3 cellular contexts compared by ENCODE assay signal in the genomic region with DNA sequence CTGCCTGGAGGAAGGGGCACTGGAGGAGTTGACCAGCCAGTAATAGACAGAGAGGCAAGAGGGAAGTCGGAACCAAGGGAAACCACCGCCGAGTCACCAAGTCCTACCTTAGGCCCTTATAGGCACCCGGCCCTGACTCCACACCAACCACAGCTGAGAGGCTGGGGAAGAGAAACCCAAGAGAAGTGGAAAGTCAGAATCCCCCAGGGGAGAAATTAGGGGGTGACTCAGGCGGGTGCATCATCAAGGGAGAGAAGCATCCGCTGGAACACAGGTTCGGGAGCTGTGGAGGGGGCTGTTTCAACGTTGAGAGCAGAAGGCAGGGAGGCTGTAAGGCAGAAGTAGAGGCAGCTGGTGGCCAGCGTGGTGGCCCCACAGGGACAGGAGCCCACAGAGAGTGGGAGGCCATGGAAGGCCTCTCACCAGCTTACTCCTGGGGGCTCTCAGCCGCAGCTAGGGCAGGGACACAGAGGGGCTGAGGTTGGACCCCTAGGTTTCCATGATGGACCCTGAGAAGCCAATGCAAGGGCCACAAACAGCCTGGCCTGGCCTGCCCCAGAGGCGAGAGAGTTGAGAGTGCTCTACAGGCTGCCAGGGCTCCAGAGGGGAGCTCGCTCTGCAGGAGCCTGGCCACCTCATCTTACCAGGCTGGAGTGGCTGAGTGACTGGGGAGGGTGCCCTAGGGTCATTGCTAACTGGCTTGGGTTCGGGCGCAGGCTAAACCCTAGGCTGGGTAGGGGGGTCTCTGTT.
TF ChIP-seq lines count a peak whose summit lies in the region.

No MANE protein-coding gene starts in this region.

TF ChIP-seq in SK-N-SH, 30 proteins besides CTCF, POLR2A, EP300 and RAD21 (continued from another document):
- TF ChIP-seq, protein P1, sequence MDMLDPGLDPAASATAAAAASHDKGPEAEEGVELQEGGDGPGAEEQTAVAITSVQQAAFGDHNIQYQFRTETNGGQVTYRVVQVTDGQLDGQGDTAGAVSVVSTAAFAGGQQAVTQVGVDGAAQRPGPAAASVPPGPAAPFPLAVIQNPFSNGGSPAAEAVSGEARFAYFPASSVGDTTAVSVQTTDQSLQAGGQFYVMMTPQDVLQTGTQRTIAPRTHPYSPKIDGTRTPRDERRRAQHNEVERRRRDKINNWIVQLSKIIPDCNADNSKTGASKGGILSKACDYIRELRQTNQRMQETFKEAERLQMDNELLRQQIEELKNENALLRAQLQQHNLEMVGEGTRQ (IDR thresholded peaks at IDR 0.05; ENCODE audit: borderline replicate concordance, low read depth, low read length): no peak
- TF ChIP-seq NFIC (IDR thresholded peaks at IDR 0.05; ENCODE audit: borderline replicate concordance): no peak
- TF ChIP-seq, protein P2, sequence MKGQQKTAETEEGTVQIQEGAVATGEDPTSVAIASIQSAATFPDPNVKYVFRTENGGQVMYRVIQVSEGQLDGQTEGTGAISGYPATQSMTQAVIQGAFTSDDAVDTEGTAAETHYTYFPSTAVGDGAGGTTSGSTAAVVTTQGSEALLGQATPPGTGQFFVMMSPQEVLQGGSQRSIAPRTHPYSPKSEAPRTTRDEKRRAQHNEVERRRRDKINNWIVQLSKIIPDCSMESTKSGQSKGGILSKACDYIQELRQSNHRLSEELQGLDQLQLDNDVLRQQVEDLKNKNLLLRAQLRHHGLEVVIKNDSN (IDR thresholded peaks at IDR 0.05; ENCODE audit: borderline replicate concordance, low read depth): no peak
- no peak for TF ChIP-seq GATA2 (CRISPR knock-in tag; IDR thresholded peaks at IDR 0.05)
- TF ChIP-seq TEAD4 (IDR thresholded peaks at IDR 0.05; ENCODE audit: borderline replicate concordance, insufficient read depth): no peak

TF ChIP-seq in SK-N-SH treated with all-trans-retinoic acid at 6 μM for 48 hours, 23 proteins besides CTCF, POLR2A, EP300 and RAD21 (continued from another document):
- TF ChIP-seq, protein P3, sequence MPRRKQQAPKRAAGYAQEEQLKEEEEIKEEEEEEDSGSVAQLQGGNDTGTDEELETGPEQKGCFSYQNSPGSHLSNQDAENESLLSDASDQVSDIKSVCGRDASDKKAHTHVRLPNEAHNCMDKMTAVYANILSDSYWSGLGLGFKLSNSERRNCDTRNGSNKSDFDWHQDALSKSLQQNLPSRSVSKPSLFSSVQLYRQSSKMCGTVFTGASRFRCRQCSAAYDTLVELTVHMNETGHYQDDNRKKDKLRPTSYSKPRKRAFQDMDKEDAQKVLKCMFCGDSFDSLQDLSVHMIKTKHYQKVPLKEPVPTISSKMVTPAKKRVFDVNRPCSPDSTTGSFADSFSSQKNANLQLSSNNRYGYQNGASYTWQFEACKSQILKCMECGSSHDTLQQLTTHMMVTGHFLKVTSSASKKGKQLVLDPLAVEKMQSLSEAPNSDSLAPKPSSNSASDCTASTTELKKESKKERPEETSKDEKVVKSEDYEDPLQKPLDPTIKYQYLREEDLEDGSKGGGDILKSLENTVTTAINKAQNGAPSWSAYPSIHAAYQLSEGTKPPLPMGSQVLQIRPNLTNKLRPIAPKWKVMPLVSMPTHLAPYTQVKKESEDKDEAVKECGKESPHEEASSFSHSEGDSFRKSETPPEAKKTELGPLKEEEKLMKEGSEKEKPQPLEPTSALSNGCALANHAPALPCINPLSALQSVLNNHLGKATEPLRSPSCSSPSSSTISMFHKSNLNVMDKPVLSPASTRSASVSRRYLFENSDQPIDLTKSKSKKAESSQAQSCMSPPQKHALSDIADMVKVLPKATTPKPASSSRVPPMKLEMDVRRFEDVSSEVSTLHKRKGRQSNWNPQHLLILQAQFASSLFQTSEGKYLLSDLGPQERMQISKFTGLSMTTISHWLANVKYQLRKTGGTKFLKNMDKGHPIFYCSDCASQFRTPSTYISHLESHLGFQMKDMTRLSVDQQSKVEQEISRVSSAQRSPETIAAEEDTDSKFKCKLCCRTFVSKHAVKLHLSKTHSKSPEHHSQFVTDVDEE (CRISPR knock-in tag; IDR thresholded peaks at IDR 0.05): no peak
- TF ChIP-seq ZNF8 (CRISPR knock-in tag; IDR thresholded peaks at IDR 0.05) (no peak), OSR1 (CRISPR knock-in tag; IDR thresholded peaks at IDR 0.05) (no peak)
- TF ChIP-seq, protein P4, sequence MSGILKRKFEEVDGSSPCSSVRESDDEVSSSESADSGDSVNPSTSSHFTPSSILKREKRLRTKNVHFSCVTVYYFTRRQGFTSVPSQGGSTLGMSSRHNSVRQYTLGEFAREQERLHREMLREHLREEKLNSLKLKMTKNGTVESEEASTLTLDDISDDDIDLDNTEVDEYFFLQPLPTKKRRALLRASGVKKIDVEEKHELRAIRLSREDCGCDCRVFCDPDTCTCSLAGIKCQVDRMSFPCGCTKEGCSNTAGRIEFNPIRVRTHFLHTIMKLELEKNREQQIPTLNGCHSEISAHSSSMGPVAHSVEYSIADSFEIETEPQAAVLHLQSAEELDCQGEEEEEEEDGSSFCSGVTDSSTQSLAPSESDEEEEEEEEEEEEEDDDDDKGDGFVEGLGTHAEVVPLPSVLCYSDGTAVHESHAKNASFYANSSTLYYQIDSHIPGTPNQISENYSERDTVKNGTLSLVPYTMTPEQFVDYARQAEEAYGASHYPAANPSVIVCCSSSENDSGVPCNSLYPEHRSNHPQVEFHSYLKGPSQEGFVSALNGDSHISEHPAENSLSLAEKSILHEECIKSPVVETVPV (CRISPR knock-in tag; IDR thresholded peaks at IDR 0.05): no peak

TF ChIP-seq in HEK293, 187 proteins besides CTCF, POLR2A, EP300 and RAD21 (continued from another document and continues in another):
- TF ChIP-seq, protein P5, sequence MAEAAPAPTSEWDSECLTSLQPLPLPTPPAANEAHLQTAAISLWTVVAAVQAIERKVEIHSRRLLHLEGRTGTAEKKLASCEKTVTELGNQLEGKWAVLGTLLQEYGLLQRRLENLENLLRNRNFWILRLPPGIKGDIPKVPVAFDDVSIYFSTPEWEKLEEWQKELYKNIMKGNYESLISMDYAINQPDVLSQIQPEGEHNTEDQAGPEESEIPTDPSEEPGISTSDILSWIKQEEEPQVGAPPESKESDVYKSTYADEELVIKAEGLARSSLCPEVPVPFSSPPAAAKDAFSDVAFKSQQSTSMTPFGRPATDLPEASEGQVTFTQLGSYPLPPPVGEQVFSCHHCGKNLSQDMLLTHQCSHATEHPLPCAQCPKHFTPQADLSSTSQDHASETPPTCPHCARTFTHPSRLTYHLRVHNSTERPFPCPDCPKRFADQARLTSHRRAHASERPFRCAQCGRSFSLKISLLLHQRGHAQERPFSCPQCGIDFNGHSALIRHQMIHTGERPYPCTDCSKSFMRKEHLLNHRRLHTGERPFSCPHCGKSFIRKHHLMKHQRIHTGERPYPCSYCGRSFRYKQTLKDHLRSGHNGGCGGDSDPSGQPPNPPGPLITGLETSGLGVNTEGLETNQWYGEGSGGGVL (tag by site-specific recombination; IDR thresholded peaks at IDR 0.05): peak; percentile 23; the same call in 1 of the 2 replicates
- TF ChIP-seq, protein P6, sequence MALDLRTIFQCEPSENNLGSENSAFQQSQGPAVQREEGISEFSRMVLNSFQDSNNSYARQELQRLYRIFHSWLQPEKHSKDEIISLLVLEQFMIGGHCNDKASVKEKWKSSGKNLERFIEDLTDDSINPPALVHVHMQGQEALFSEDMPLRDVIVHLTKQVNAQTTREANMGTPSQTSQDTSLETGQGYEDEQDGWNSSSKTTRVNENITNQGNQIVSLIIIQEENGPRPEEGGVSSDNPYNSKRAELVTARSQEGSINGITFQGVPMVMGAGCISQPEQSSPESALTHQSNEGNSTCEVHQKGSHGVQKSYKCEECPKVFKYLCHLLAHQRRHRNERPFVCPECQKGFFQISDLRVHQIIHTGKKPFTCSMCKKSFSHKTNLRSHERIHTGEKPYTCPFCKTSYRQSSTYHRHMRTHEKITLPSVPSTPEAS (tag by site-specific recombination; IDR thresholded peaks at IDR 0.05): no peak
- TF ChIP-seq, protein P7, sequence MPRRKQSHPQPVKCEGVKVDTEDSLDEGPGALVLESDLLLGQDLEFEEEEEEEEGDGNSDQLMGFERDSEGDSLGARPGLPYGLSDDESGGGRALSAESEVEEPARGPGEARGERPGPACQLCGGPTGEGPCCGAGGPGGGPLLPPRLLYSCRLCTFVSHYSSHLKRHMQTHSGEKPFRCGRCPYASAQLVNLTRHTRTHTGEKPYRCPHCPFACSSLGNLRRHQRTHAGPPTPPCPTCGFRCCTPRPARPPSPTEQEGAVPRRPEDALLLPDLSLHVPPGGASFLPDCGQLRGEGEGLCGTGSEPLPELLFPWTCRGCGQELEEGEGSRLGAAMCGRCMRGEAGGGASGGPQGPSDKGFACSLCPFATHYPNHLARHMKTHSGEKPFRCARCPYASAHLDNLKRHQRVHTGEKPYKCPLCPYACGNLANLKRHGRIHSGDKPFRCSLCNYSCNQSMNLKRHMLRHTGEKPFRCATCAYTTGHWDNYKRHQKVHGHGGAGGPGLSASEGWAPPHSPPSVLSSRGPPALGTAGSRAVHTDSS (tag by site-specific recombination; IDR thresholded peaks at IDR 0.05): no peak
- no peak for TF ChIP-seq ZNF529 (tag by site-specific recombination; IDR thresholded peaks at IDR 0.05; ENCODE audit: insufficient replicate concordance)
- TF ChIP-seq ZNF311 (tag by site-specific recombination; IDR thresholded peaks at IDR 0.05; ENCODE audit: borderline replicate concordance): no peak
- TF ChIP-seq, protein P8, sequence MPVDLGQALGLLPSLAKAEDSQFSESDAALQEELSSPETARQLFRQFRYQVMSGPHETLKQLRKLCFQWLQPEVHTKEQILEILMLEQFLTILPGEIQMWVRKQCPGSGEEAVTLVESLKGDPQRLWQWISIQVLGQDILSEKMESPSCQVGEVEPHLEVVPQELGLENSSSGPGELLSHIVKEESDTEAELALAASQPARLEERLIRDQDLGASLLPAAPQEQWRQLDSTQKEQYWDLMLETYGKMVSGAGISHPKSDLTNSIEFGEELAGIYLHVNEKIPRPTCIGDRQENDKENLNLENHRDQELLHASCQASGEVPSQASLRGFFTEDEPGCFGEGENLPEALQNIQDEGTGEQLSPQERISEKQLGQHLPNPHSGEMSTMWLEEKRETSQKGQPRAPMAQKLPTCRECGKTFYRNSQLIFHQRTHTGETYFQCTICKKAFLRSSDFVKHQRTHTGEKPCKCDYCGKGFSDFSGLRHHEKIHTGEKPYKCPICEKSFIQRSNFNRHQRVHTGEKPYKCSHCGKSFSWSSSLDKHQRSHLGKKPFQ (tag by site-specific recombination; IDR thresholded peaks at IDR 0.05): no peak
- no peak for TF ChIP-seq ZNF174 (tag by site-specific recombination; IDR thresholded peaks at IDR 0.05)
- no peak for TF ChIP-seq ZNF596 (tag by site-specific recombination; IDR thresholded peaks at IDR 0.05)
- TF ChIP-seq ZFP41 (tag by site-specific recombination; IDR thresholded peaks at IDR 0.05; ENCODE audit: borderline replicate concordance): no peak
- no peak for TF ChIP-seq ZFP37 (tag by site-specific recombination; IDR thresholded peaks at IDR 0.05)
- TF ChIP-seq ZNF707 (tag by site-specific recombination; IDR thresholded peaks at IDR 0.05): no peak
- no peak for TF ChIP-seq KLF9 (tag by site-specific recombination; IDR thresholded peaks at IDR 0.05; ENCODE audit: low read depth)
- TF ChIP-seq, protein P9, sequence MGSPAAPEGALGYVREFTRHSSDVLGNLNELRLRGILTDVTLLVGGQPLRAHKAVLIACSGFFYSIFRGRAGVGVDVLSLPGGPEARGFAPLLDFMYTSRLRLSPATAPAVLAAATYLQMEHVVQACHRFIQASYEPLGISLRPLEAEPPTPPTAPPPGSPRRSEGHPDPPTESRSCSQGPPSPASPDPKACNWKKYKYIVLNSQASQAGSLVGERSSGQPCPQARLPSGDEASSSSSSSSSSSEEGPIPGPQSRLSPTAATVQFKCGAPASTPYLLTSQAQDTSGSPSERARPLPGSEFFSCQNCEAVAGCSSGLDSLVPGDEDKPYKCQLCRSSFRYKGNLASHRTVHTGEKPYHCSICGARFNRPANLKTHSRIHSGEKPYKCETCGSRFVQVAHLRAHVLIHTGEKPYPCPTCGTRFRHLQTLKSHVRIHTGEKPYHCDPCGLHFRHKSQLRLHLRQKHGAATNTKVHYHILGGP (tag by site-specific recombination; IDR thresholded peaks at IDR 0.05): no peak
- no peak for TF ChIP-seq RBAK (tag by site-specific recombination; IDR thresholded peaks at IDR 0.05)
- TF ChIP-seq, protein P10, sequence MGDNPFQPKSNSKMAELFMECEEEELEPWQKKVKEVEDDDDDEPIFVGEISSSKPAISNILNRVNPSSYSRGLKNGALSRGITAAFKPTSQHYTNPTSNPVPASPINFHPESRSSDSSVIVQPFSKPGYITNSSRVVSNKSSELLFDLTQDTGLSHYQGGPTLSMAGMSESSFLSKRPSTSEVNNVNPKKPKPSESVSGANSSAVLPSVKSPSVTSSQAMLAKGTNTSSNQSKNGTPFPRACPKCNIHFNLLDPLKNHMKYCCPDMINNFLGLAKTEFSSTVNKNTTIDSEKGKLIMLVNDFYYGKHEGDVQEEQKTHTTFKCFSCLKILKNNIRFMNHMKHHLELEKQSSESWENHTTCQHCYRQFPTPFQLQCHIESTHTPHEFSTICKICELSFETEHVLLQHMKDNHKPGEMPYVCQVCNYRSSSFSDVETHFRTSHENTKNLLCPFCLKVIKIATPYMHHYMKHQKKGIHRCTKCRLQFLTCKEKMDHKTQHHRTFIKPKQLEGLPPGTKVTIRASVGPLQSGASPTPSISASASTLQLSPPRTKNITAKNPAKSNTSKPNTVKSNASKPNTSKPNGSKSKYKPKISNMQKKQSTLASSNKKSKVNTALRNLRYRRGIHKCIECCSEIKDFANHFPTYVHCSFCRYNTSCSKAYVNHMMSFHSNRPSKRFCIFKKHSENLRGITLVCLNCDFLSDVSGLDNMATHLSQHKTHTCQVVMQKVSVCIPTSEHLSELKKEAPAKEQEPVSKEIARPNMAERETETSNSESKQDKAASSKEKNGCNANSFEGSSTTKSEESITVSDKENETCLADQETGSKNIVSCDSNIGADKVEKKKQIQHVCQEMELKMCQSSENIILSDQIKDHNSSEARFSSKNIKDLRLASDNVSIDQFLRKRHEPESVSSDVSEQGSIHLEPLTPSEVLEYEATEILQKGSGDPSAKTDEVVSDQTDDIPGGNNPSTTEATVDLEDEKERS (tag by site-specific recombination; IDR thresholded peaks at IDR 0.05): no peak
- TF ChIP-seq ZIC2 (tag by site-specific recombination; IDR thresholded peaks at IDR 0.05): peak; percentile 80
- TF ChIP-seq, protein P11, sequence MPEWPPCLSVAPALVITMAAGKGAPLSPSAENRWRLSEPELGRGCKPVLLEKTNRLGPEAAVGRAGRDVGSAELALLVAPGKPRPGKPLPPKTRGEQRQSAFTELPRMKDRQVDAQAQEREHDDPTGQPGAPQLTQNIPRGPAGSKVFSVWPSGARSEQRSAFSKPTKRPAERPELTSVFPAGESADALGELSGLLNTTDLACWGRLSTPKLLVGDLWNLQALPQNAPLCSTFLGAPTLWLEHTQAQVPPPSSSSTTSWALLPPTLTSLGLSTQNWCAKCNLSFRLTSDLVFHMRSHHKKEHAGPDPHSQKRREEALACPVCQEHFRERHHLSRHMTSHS (tag by site-specific recombination; IDR thresholded peaks at IDR 0.05): no peak
- TF ChIP-seq, protein P12, sequence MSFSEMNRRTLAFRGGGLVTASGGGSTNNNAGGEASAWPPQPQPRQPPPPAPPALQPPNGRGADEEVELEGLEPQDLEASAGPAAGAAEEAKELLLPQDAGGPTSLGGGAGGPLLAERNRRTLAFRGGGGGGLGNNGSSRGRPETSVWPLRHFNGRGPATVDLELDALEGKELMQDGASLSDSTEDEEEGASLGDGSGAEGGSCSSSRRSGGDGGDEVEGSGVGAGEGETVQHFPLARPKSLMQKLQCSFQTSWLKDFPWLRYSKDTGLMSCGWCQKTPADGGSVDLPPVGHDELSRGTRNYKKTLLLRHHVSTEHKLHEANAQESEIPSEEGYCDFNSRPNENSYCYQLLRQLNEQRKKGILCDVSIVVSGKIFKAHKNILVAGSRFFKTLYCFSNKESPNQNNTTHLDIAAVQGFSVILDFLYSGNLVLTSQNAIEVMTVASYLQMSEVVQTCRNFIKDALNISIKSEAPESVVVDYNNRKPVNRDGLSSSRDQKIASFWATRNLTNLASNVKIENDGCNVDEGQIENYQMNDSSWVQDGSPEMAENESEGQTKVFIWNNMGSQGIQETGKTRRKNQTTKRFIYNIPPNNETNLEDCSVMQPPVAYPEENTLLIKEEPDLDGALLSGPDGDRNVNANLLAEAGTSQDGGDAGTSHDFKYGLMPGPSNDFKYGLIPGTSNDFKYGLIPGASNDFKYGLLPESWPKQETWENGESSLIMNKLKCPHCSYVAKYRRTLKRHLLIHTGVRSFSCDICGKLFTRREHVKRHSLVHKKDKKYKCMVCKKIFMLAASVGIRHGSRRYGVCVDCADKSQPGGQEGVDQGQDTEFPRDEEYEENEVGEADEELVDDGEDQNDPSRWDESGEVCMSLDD (tag by site-specific recombination; IDR thresholded peaks at IDR 0.05): no peak
